ENCODE assay signal across 10 cellular contexts in genomic region chr9:120944434-120945125, GRCh38. TPM values are rescaled to one million over a fixed set of nuclear protein-coding genes. Genes with fewer than 3 reads are reported as not detected.
A peak's percentile ranks its signal among the peaks of the same experiment; 100 is the strongest.
DNase-seq lines count a peak whose midpoint lies in the region; ATAC-seq, FAIRE-seq and TF ChIP-seq lines count a peak whose summit lies in the region.
"Had no signal": no experiment of that assay in that cellular context is flagged by ENCODE, and none has a peak within 500 bp of the region (broad histone marks: within the 10 kb centered on the region; RNA-seq: fewer than 3 reads in every experiment).

No MANE protein-coding gene starts in this region.

- TF ChIP-seq POLR2A in suprapubic skin (IDR thresholded peaks at IDR 0.05) = no peak

- no peak for TF ChIP-seq EP300 in suprapubic skin (IDR thresholded peaks at IDR 0.05)

- peak; percentile 83 for FAIRE-seq in GM19239 (lab: Jason Lieb, UNC)

- DNase-seq in GM19239 (ENCODE audit: insufficient read length, low spot score) (peak; percentile 54), NOMO-1 treated with dmso at 0.1 percent for 144 hours (lab: John Stamatoyannopoulos, UW; ENCODE audit: unreplicated experiment) (peak; percentile 93), nephron progenitor cell (no peak), suprapubic skin (ENCODE audit: low spot score in 2 of 2) (no peak), NCI-H1092 treated with DMSO at 0.1 percent for 48 hours (lab: John Stamatoyannopoulos, UW) (no peak)
- DNase-seq in activated CD4-positive, alpha-beta T cell treated with anti-CD3 and anti-CD28 coated beads for 36 hours = no peak
- DNase-seq in activated T-helper 2 cell treated with anti-CD3 and anti-CD28 coated beads, Interferon-gamma antibody, Interleukin-2, Interleukin-4, amounts not matched to agents 10 μg/mL and 5 μg/mL and 100 μg/mL, durations not matched to agents 14 hours and 24 hours and 36 hours (ENCODE audit: low spot score) = no peak
- DNase-seq: central memory CD4-positive, alpha-beta T cell had no signal

- 59% methylated on average over 5 of the region's 5 CpGs for WGBS in suprapubic skin

- peaks cover 13% of the 10 kb centered on the region for H3K27me3 Mint-ChIP-seq in nephron progenitor cell (ENCODE audit: low read depth, poor library complexity)
- no peaks in the 10 kb centered on the region for H3K27me3 Mint-ChIP-seq in activated CD4-positive, alpha-beta T cell treated with anti-CD3 and anti-CD28 coated beads for 36 hours
- peaks cover 5% of the 10 kb centered on the region for H3K27me3 Mint-ChIP-seq in activated T-helper 2 cell treated with anti-CD3 and anti-CD28 coated beads, Interferon-gamma antibody, Interleukin-2, Interleukin-4, amounts not matched to agents 10 μg/mL and 5 μg/mL and 100 μg/mL, durations not matched to agents 14 hours and 24 hours and 36 hours (ENCODE audit: low read depth)

- TF ChIP-seq CTCF in nephron progenitor cell (IDR thresholded peaks at IDR 0.05) (no peak), suprapubic skin (IDR thresholded peaks at IDR 0.05) (no peak)

- POLR2A ChIA-PET in activated CD4-positive, alpha-beta T cell treated with anti-CD3 and anti-CD28 coated beads for 36 hours (lab: Charles Lee) = no interaction called here

- H3K4me3 Mint-ChIP-seq in nephron progenitor cell = no peak overlapping the region
- no peak overlapping the region for H3K4me3 Mint-ChIP-seq in activated CD4-positive, alpha-beta T cell treated with anti-CD3 and anti-CD28 coated beads for 36 hours
- H3K4me3 Mint-ChIP-seq in activated T-helper 2 cell treated with anti-CD3 and anti-CD28 coated beads, Interferon-gamma antibody, Interleukin-2, Interleukin-4, amounts not matched to agents 10 μg/mL and 5 μg/mL and 100 μg/mL, durations not matched to agents 14 hours and 24 hours and 36 hours (ENCODE audit: low read depth) = no peak overlapping the region

- peak overlapping the region; percentile 91 for H3K27ac Mint-ChIP-seq in nephron progenitor cell
- no peak overlapping the region for H3K27ac Mint-ChIP-seq in activated CD4-positive, alpha-beta T cell treated with anti-CD3 and anti-CD28 coated beads for 36 hours
- H3K27ac Mint-ChIP-seq in activated T-helper 2 cell treated with anti-CD3 and anti-CD28 coated beads, Interferon-gamma antibody, Interleukin-2, Interleukin-4, amounts not matched to agents 10 μg/mL and 5 μg/mL and 100 μg/mL, durations not matched to agents 14 hours and 24 hours and 36 hours = no peak overlapping the region

- H3K9me3 Mint-ChIP-seq in nephron progenitor cell = no peaks in the 10 kb centered on the region
- no peaks in the 10 kb centered on the region for H3K9me3 Mint-ChIP-seq in activated CD4-positive, alpha-beta T cell treated with anti-CD3 and anti-CD28 coated beads for 36 hours (ENCODE audit: low read depth)
- H3K9me3 Mint-ChIP-seq in activated T-helper 2 cell treated with anti-CD3 and anti-CD28 coated beads, Interferon-gamma antibody, Interleukin-2, Interleukin-4, amounts not matched to agents 10 μg/mL and 5 μg/mL and 100 μg/mL, durations not matched to agents 14 hours and 24 hours and 36 hours = no peaks in the 10 kb centered on the region

- H3K27me3 ChIP-seq in suprapubic skin = no peaks in the 10 kb centered on the region

- H3K36me3 ChIP-seq in suprapubic skin = no peaks in the 10 kb centered on the region

- CTCF ChIA-PET in activated CD4-positive, alpha-beta T cell treated with anti-CD3 and anti-CD28 coated beads for 36 hours (lab: Charles Lee) = interaction anchor here (0.8 kb wide), 1 partner anchor 37 kb away, joined by 3 read pairs; no protein-coding TSS in a partner anchor

- no peaks in the 10 kb centered on the region for H3K9me3 ChIP-seq in suprapubic skin

- H3K4me3 ChIP-seq in suprapubic skin = no peak overlapping the region
- H3K4me3 ChIP-seq: lung had no signal

- peaks cover 32% of the 10 kb centered on the region for H3K4me1 ChIP-seq in suprapubic skin

- H3K27ac ChIP-seq in suprapubic skin = no peak overlapping the region

- H3K36me3 Mint-ChIP-seq in nephron progenitor cell (ENCODE audit: low read depth) = no peaks in the 10 kb centered on the region
- no peaks in the 10 kb centered on the region for H3K36me3 Mint-ChIP-seq in activated CD4-positive, alpha-beta T cell treated with anti-CD3 and anti-CD28 coated beads for 36 hours (ENCODE audit: low read depth)
- H3K36me3 Mint-ChIP-seq in activated T-helper 2 cell treated with anti-CD3 and anti-CD28 coated beads, Interferon-gamma antibody, Interleukin-2, Interleukin-4, amounts not matched to agents 10 μg/mL and 5 μg/mL and 100 μg/mL, durations not matched to agents 14 hours and 24 hours and 36 hours (ENCODE audit: low read depth) = no peaks in the 10 kb centered on the region

- peaks cover 49% of the 10 kb centered on the region for H3K4me1 Mint-ChIP-seq in nephron progenitor cell
- H3K4me1 Mint-ChIP-seq in activated CD4-positive, alpha-beta T cell treated with anti-CD3 and anti-CD28 coated beads for 36 hours = no peaks in the 10 kb centered on the region
- H3K4me1 Mint-ChIP-seq in activated T-helper 2 cell treated with anti-CD3 and anti-CD28 coated beads, Interferon-gamma antibody, Interleukin-2, Interleukin-4, amounts not matched to agents 10 μg/mL and 5 μg/mL and 100 μg/mL, durations not matched to agents 14 hours and 24 hours and 36 hours (ENCODE audit: low read depth) = no peaks in the 10 kb centered on the region

- peak; percentile 85 for ATAC-seq in HG02970 (IDR thresholded peaks at IDR 0.05; ENCODE audit: low FRiP score, unreplicated experiment)
- no peak for ATAC-seq in activated CD4-positive, alpha-beta T cell treated with anti-CD3 and anti-CD28 coated beads for 36 hours

- intact Hi-C loops in activated CD4-positive, alpha-beta T cell treated with anti-CD3 and anti-CD28 coated beads for 36 hours (cut with DNase I, micrococcal nuclease) = no loop called here
- intact Hi-C loops in activated T-helper 2 cell treated with anti-CD3 and anti-CD28 coated beads, Interferon-gamma antibody, Interleukin-2, Interleukin-4, amounts not matched to agents 10 μg/mL and 5 μg/mL and 100 μg/mL, durations not matched to agents 14 hours and 24 hours and 36 hours (cut with micrococcal nuclease) = no loop called here

RNA-seq across cellular contexts. Expression of gene TRAF1, which starts 18.0 kb away (rescaled TPM):
- total RNA-seq in activated CD4-positive, alpha-beta T cell treated with anti-CD3 and anti-CD28 coated beads for 36 hours = 100 to 1,000 TPM; 103 to 113 TPM
- 10 to 100 TPM in 1 of 4 donors, 1 to 10 TPM in 3; 3.5 to 12.2 (median 7.5) TPM for total RNA-seq in suprapubic skin
- total RNA-seq in activated T-helper 2 cell treated with anti-CD3 and anti-CD28 coated beads, Interferon-gamma antibody, Interleukin-2, Interleukin-4, amounts not matched to agents 10 μg/mL and 5 μg/mL and 100 μg/mL, durations not matched to agents 14 hours and 24 hours and 36 hours = 164 TPM in 2 replicates

Comparison
In these comparisons a context has a peak if more than half of its experiments do, and no peak if none do; other contexts are left out.
1. DNase-seq: peak in GM19239 (single experiment) and NOMO-1 treated with dmso at 0.1 percent for 144 hours (single experiment); none in nephron progenitor cell (single experiment), activated CD4-positive, alpha-beta T cell treated with anti-CD3 and anti-CD28 coated beads for 36 hours (single experiment), suprapubic skin (0 of 2), NCI-H1092 treated with DMSO at 0.1 percent for 48 hours (single experiment) and activated T-helper 2 cell treated with anti-CD3 and anti-CD28 coated beads, Interferon-gamma antibody, Interleukin-2, Interleukin-4, amounts not matched to agents 10 μg/mL and 5 μg/mL and 100 μg/mL, durations not matched to agents 14 hours and 24 hours and 36 hours (single experiment).
2. RNA of gene TRAF1, which starts 18.0 kb away (total RNA-seq): 164 TPM in activated T-helper 2 cell treated with anti-CD3 and anti-CD28 coated beads, Interferon-gamma antibody, Interleukin-2, Interleukin-4, amounts not matched to agents 10 μg/mL and 5 μg/mL and 100 μg/mL, durations not matched to agents 14 hours and 24 hours and 36 hours and 103 to 113 TPM in activated CD4-positive, alpha-beta T cell treated with anti-CD3 and anti-CD28 coated beads for 36 hours; 3.5 to 12.2 TPM in suprapubic skin; every median in the first group is over 4 times any median in the second.